In the genomic region with DNA sequence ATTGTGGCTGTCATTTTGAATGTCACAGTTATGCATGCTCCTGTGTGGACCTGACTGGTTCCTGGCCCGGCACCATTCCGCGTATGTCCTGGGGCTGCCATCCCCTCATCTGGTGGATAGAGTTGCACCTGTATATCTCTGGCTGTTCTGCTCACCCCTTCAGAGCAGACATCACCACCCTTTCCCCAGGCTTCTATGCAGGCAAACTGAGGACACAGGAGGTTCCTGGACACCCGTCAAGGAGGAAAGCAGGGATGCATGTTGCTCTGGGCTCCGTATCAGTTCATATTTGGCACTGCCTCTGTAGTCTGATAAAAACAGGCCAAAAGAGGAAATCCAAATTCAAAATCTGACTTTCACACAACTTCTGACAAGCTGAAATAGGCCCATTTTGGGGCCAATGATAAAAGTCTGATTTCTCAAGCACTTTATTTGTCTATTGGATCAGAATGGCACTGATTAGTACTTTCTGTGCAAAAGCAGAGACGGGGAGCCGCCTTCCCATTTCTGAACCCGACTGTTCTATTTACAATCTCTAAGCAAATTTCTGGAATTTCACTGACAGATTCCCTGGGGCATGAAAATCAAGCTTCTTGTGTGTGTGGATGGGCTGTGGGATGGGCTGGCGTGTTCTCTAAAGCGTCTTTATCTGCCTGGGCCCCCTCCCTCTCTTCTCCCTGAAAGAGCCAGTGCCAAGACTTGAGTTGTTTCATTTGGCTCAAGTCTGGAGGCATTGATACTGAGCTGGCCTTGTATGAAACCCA, we compare ENCODE assay signal across 13 cellular contexts.
DNase-seq lines count a peak whose midpoint lies in the region; ATAC-seq, FAIRE-seq and TF ChIP-seq lines count a peak whose summit lies in the region.
"Had no signal": no experiment of that assay in that cellular context is flagged by ENCODE, and none has a peak within 500 bp of the region (broad histone marks: within the 10 kb centered on the region; RNA-seq: fewer than 3 reads in every experiment).

No MANE protein-coding gene starts in this region.

- no peak overlapping the region for H3K4ac ChIP-seq in trophoblast cell (ENCODE audit: low read depth, low read length)

- no peak overlapping the region for H3K9ac ChIP-seq in trophoblast cell (ENCODE audit: low read length)

- H3K27me3 Mint-ChIP-seq in Caco-2 (ENCODE audit: insufficient read depth, unreplicated experiment) = no peaks in the 10 kb centered on the region

- DNase-seq in ascending aorta (ENCODE audit: low spot score in 2 of 2) = no peak
- DNase-seq in heart left ventricle = peak in 2 of 5 donors; percentile 31 to 48
- DNase-seq in trophoblast cell = no peak
- peak; percentile 57 to 72 for DNase-seq in tibial artery
- no peak for DNase-seq in NCI-H187 treated with DMSO at 0.1 percent for 48 hours (lab: John Stamatoyannopoulos, UW)
- DNase-seq in Caco-2 = no peak
- no peak for DNase-seq in RCC 7860 (ENCODE audit: low spot score)
- DNase-seq: activated effector memory CD4-positive, alpha-beta T cell treated with Interleukin-2 at 50 U/mL for 16 hours; brain microvascular endothelial cell; effector CD8-positive, alpha-beta T cell; NCI-H2029; PC-9 had no signal

- no peaks in the 10 kb centered on the region for H3K36me3 Mint-ChIP-seq in Caco-2 (ENCODE audit: insufficient read depth, unreplicated experiment)

- no peak overlapping the region for H4K8ac ChIP-seq in trophoblast cell (ENCODE audit: low read depth, low read length)

- H3K27me3 ChIP-seq in ascending aorta (no peaks in the 10 kb centered on the region), heart left ventricle (peaks cover 0 to 5% (median 0%) of the 10 kb centered on the region in 9 donors), trophoblast cell (ENCODE audit: insufficient read depth, low read length) (no peaks in the 10 kb centered on the region), tibial artery (no peaks in the 10 kb centered on the region), Caco-2 (replicated peaks; ENCODE audit: control insufficient read depth, insufficient read depth, low read length) (no peaks in the 10 kb centered on the region)
- H3K27me3 ChIP-seq: brain microvascular endothelial cell had no signal

- peak overlapping the region in 1 of 2 donors; percentile 10 for H3K4me3 ChIP-seq in ascending aorta
- H3K4me3 ChIP-seq in heart left ventricle = no peak overlapping the region
- no peak overlapping the region for H3K4me3 ChIP-seq in trophoblast cell (ENCODE audit: low read depth, low read length)
- H3K4me3 ChIP-seq in tibial artery = no peak overlapping the region
- no peak overlapping the region for H3K4me3 ChIP-seq in Caco-2 (ENCODE audit: low read depth, low read length)
- H3K4me3 ChIP-seq: PC-9 had no signal

- H3K27ac Mint-ChIP-seq in Caco-2 (ENCODE audit: unreplicated experiment) = no peak overlapping the region

- H3K27ac ChIP-seq in ascending aorta (peak overlapping the region; percentile 67 to 77), heart left ventricle (peak overlapping the region in 10 of 12 donors; percentile 0 to 69 (median 36)), trophoblast cell (ENCODE audit: low read depth, low read length) (peak overlapping the region; percentile 10), tibial artery (peak overlapping the region; percentile 72 to 78)
- H3K27ac ChIP-seq: brain microvascular endothelial cell, PC-9 had no signal

- H3K14ac ChIP-seq in trophoblast cell (ENCODE audit: low read length) = peak overlapping the region; percentile 11

- no peak overlapping the region for H2AFZ ChIP-seq in trophoblast cell (ENCODE audit: insufficient read depth, low read length, poor library complexity)
- H2AFZ ChIP-seq: PC-9 had no signal

- POLR2A ChIA-PET in Caco-2 (lab: Charles Lee) = no interaction called here

- no peak for TF ChIP-seq CTCF in ascending aorta (IDR thresholded peaks at IDR 0.05)
- no peak for TF ChIP-seq CTCF in heart left ventricle (IDR thresholded peaks at IDR 0.05)
- TF ChIP-seq CTCF in tibial artery (IDR thresholded peaks at IDR 0.05) = no peak
- TF ChIP-seq CTCF in Caco-2 (IDR thresholded peaks at IDR 0.05; ENCODE audit: insufficient read depth in 1 of 2, low read depth in 1 of 2, low read length in 1 of 2, severe bottlenecking in 1 of 2, unreplicated experiment in 1 of 2) = no peak

- FAIRE-seq in RCC 7860 (lab: Jason Lieb, UNC) = no peak

- peak overlapping the region; percentile 71 for H2BK12ac ChIP-seq in trophoblast cell (ENCODE audit: low read length)

- peaks cover 4% of the 10 kb centered on the region for H3K79me1 ChIP-seq in trophoblast cell (ENCODE audit: low read length)

- no peak overlapping the region for H3K18ac ChIP-seq in trophoblast cell (ENCODE audit: low read length)

- H3K9me3 Mint-ChIP-seq in Caco-2 (ENCODE audit: unreplicated experiment) = no peaks in the 10 kb centered on the region

- H2BK120ac ChIP-seq in trophoblast cell (ENCODE audit: insufficient read depth, low read length, poor library complexity) = no peak overlapping the region

- no peaks in the 10 kb centered on the region for H3K36me3 ChIP-seq in ascending aorta
- H3K36me3 ChIP-seq in heart left ventricle = no peaks in the 10 kb centered on the region
- H3K36me3 ChIP-seq in trophoblast cell (ENCODE audit: control insufficient read depth in 1 of 2, insufficient read depth in 2 of 2, low read length in 2 of 2) = no peaks in the 10 kb centered on the region
- H3K36me3 ChIP-seq in tibial artery = no peaks in the 10 kb centered on the region
- H3K36me3 ChIP-seq in Caco-2 (ENCODE audit: control insufficient read depth, insufficient read depth, low read length) = no peaks in the 10 kb centered on the region
- H3K36me3 ChIP-seq: brain microvascular endothelial cell had no signal

- no peak overlapping the region for H2AK5ac ChIP-seq in trophoblast cell (ENCODE audit: low read length)

- peak overlapping the region; percentile 3 for H4K91ac ChIP-seq in trophoblast cell (ENCODE audit: low read depth, low read length)

- H3K9me3 ChIP-seq in ascending aorta (no peaks in the 10 kb centered on the region), heart left ventricle (no peaks in the 10 kb centered on the region), trophoblast cell (ENCODE audit: insufficient read depth, low read depth, low read length) (peaks cover 2% of the 10 kb centered on the region), tibial artery (no peaks in the 10 kb centered on the region), Caco-2 (no peaks in the 10 kb centered on the region)

- TF ChIP-seq POLR2A in heart left ventricle (IDR thresholded peaks at IDR 0.05) = no peak

- CTCF ChIA-PET in Caco-2 (lab: Charles Lee) = no interaction called here

- H3K4me1 ChIP-seq in ascending aorta = peaks cover 7 to 26% of the 10 kb centered on the region in 2 donors
- H3K4me1 ChIP-seq in heart left ventricle = peaks cover 0 to 54% (median 16%) of the 10 kb centered on the region in 12 donors
- H3K4me1 ChIP-seq in trophoblast cell (ENCODE audit: control insufficient read depth in 1 of 2, insufficient read depth in 2 of 2, low read length in 2 of 2) = peaks cover 20 to 42% of the 10 kb centered on the region in 2 experiments
- H3K4me1 ChIP-seq in tibial artery = peaks cover 0 to 97% (median 40%) of the 10 kb centered on the region in 4 donors
- H3K4me1 ChIP-seq in Caco-2 = peaks cover 21% of the 10 kb centered on the region; the same call in 1 of the 2 replicates

- H3K4me3 Mint-ChIP-seq in Caco-2 (ENCODE audit: unreplicated experiment) = no peak overlapping the region

- H2BK5ac ChIP-seq in trophoblast cell (ENCODE audit: low read depth, low read length, poor library complexity) = no peak overlapping the region

- H3K4me2 ChIP-seq in trophoblast cell (ENCODE audit: low read length) = no peak overlapping the region
- H3K4me2 ChIP-seq: PC-9 had no signal

- BruUV-seq in Caco-2 (replicated peaks; lab: Mats Ljungman, UMichigan) = no TSS peak

- no peak overlapping the region for H3K23ac ChIP-seq in trophoblast cell (ENCODE audit: low read length)

- ATAC-seq in heart left ventricle = peak; percentile 28 to 49 (median 44)
- ATAC-seq in HG03280 (IDR thresholded peaks at IDR 0.05; ENCODE audit: unreplicated experiment) = no peak

- intact Hi-C loops in ascending aorta (cut with DNase I) = no loop called here
- intact Hi-C loops in heart left ventricle (cut with DNase I) = loop anchor here in 2 of 10 donors (5.0 to 10.0 kb wide), 3 partner anchors 45 to 95 kb away; a partner anchor contains a TSS
- intact Hi-C loops in tibial artery (cut with DNase I; ENCODE audit: low total_unique reads) = loop anchor here (10.0 kb wide), 1 partner anchor 93 kb away; a partner anchor contains a TSS
- intact Hi-C loops in Caco-2 (cut with micrococcal nuclease; ENCODE audit: unreplicated experiment) = no loop called here

- peaks cover 25% of the 10 kb centered on the region for H3K4me1 Mint-ChIP-seq in Caco-2 (ENCODE audit: low read depth, unreplicated experiment)

- 76 to 81% (median 77%) methylated on average over 10 of the region's 10 CpGs for WGBS in heart left ventricle, 4 donors
- no CpG with 5 or more reads among the region's 10 CpGs for WGBS in trophoblast cell (ENCODE audit: extremely low coverage, insufficient coverage, insufficient read length)

- no peak overlapping the region for H4K12ac ChIP-seq in trophoblast cell (ENCODE audit: low read depth, low read length)

- peaks cover 2% of the 10 kb centered on the region for H3K79me2 ChIP-seq in trophoblast cell (ENCODE audit: control insufficient read depth, insufficient read depth, low read length, poor library complexity)

Comparison
In these comparisons a context has a peak if more than half of its experiments do, and no peak if none do; other contexts are left out.
1. DNase-seq: peak in tibial artery (2 of 2); none in ascending aorta (0 of 2), trophoblast cell (0 of 2), NCI-H187 treated with DMSO at 0.1 percent for 48 hours (single experiment), Caco-2 (0 of 2) and RCC 7860 (single experiment).
2. H3K27ac ChIP-seq: peak in every context shown above with its lines; median percentile 75 in tibial artery; 72 in ascending aorta; 36 in heart left ventricle; 10 in trophoblast cell.